18 cellular contexts compared by ENCODE assay signal in genomic region chr7:29780346-29780745, GRCh38. TPM values are rescaled to one million over a fixed set of nuclear protein-coding genes. Genes with fewer than 3 reads are reported as not detected.
DNase-seq lines count a peak whose midpoint lies in the region; ATAC-seq, FAIRE-seq and TF ChIP-seq lines count a peak whose summit lies in the region.
"Had no signal": no experiment of that assay in that cellular context is flagged by ENCODE, and none has a peak within 500 bp of the region (broad histone marks: within the 10 kb centered on the region; RNA-seq: fewer than 3 reads in every experiment).

No MANE protein-coding gene starts in this region.

- peak overlapping the region in 3 of 4 donors; percentile 20 to 61 (median 20) for H3K27ac ChIP-seq in gastrocnemius medialis

- no peaks in the 10 kb centered on the region for H3K4me1 ChIP-seq in gastrocnemius medialis
- H3K4me1 ChIP-seq: Caco-2 had no signal

- TF ChIP-seq CTCF in gastrocnemius medialis (IDR thresholded peaks at IDR 0.05 in 4 of 5, conservative IDR thresholded peaks at IDR 0.05 in 1 of 5), result no peak

- no peak for TF ChIP-seq POLR2A in gastrocnemius medialis (IDR thresholded peaks at IDR 0.05)

- in situ Hi-C loops in G401 (cut with HindIII; ENCODE audit: low sequenced_read_pairs) (no loop called here), gastrocnemius medialis (cut with MboI; ENCODE audit: low sequenced_read_pairs in 4 of 4) (no loop called here)

- intact Hi-C loops in gastrocnemius medialis (cut with DNase I; ENCODE audit: low total_unique reads), result loop anchor here (2.0 kb wide), 1 partner anchor 26 kb away; the partner anchor contains the start of gene WIPF3

- H3K27me3 ChIP-seq in gastrocnemius medialis, result no peaks in the 10 kb centered on the region

- FAIRE-seq in urothelium cell line (lab: Jason Lieb, UNC), result peak; percentile 48
- FAIRE-seq: GM12892, GM19239 had no signal

- no peaks in the 10 kb centered on the region for H3K36me3 ChIP-seq in gastrocnemius medialis

- H3K9me3 ChIP-seq in gastrocnemius medialis, result no peaks in the 10 kb centered on the region
- H3K9me3 ChIP-seq: Caco-2 had no signal

- H3K4me3 ChIP-seq in gastrocnemius medialis, result no peak overlapping the region
- H3K4me3 ChIP-seq: GM23338 had no signal

- ATAC-seq in gastrocnemius medialis (peak; percentile 93 to 96), GM21447 (IDR thresholded peaks at IDR 0.05; ENCODE audit: unreplicated experiment) (no peak)
- ATAC-seq: GM23338, HCT116 had no signal

- DNase-seq in G401 (ENCODE audit: low spot score) (peak; percentile 48), cerebellar cortex (ENCODE audit: low spot score) (peak; percentile 43), gastrocnemius medialis (peak; percentile 6 to 17), urothelium cell line (ENCODE audit: low spot score) (no peak), activated T-cell treated with anti-CD3 and anti-CD28 coated beads for 4 hours (no peak)
- DNase-seq: Caco-2; CD4-positive, alpha-beta memory T cell; DMS53; DMS79 treated with DMSO at 0.1 percent for 48 hours; H9 had no signal

RNA-seq across cellular contexts. Expression of gene WIPF3, which starts 26.0 kb away (rescaled TPM):
- total RNA-seq in G401 (2014; rRNA removed; shearing (Covaris generic)), result not detected in 2 replicates
- total RNA-seq in gastrocnemius medialis, result 1 to 10 TPM; 4.2 to 9.9 (median 8.3) TPM
- total RNA-seq: A172; CD4-positive, alpha-beta memory T cell; Daoy; H4 had no signal

Comparison
In these comparisons a context has a peak if more than half of its experiments do, and no peak if none do; other contexts are left out.
1. DNase-seq: peak in G401 (single experiment), cerebellar cortex (single experiment) and gastrocnemius medialis (2 of 2); none in urothelium cell line (single experiment) and activated T-cell treated with anti-CD3 and anti-CD28 coated beads for 4 hours (single experiment).